In genomic region chr2:39571197-39571731, GRCh38 we compare ENCODE assay signal across 2 cellular contexts.
TF ChIP-seq lines count a peak whose summit lies in the region.

No MANE protein-coding gene starts in this region.

TF ChIP-seq in SK-N-SH treated with all-trans-retinoic acid at 6 μM for 48 hours, 23 proteins besides CTCF, POLR2A, EP300 and RAD21:
- no peak for TF ChIP-seq CREB5 (CRISPR knock-in tag; IDR thresholded peaks at IDR 0.05; ENCODE audit: low read depth)
- no peak for TF ChIP-seq TOX (CRISPR knock-in tag; IDR thresholded peaks at IDR 0.05; ENCODE audit: borderline replicate concordance)
- no peak for TF ChIP-seq POU6F1 (CRISPR knock-in tag; IDR thresholded peaks at IDR 0.05; ENCODE audit: borderline replicate concordance, low read depth)
- TF ChIP-seq BACH2 (CRISPR knock-in tag; IDR thresholded peaks at IDR 0.05; ENCODE audit: borderline replicate concordance) = no peak
- TF ChIP-seq TSHZ2 (CRISPR knock-in tag; IDR thresholded peaks at IDR 0.05) = no peak
- no peak for TF ChIP-seq ZC3H10 (CRISPR knock-in tag; IDR thresholded peaks at IDR 0.05)
- no peak for TF ChIP-seq PPARA (CRISPR knock-in tag; IDR thresholded peaks at IDR 0.05; ENCODE audit: borderline replicate concordance)
- no peak for TF ChIP-seq ZNF8 (CRISPR knock-in tag; IDR thresholded peaks at IDR 0.05)
- TF ChIP-seq ZNF70 (CRISPR knock-in tag; IDR thresholded peaks at IDR 0.05) = no peak
- TF ChIP-seq OSR1 (CRISPR knock-in tag; IDR thresholded peaks at IDR 0.05) = no peak
- TF ChIP-seq ESRRG (CRISPR knock-in tag; IDR thresholded peaks at IDR 0.05) = no peak
- no peak for TF ChIP-seq ISL1 (CRISPR knock-in tag; IDR thresholded peaks at IDR 0.05)
- no peak for TF ChIP-seq ZFP30 (CRISPR knock-in tag; IDR thresholded peaks at IDR 0.05)
- no peak for TF ChIP-seq TCF4 (CRISPR knock-in tag; IDR thresholded peaks at IDR 0.05; ENCODE audit: borderline replicate concordance)
- TF ChIP-seq CSDC2 (CRISPR knock-in tag; IDR thresholded peaks at IDR 0.05) = no peak
- no peak for TF ChIP-seq ZNF565 (CRISPR knock-in tag; conservative IDR thresholded peaks at IDR 0.05; ENCODE audit: low read depth)
- no peak for TF ChIP-seq ARNTL (CRISPR knock-in tag; IDR thresholded peaks at IDR 0.05; ENCODE audit: borderline replicate concordance, low read depth)

TF ChIP-seq in SK-N-SH, 30 proteins besides CTCF, POLR2A, EP300 and RAD21:
- TF ChIP-seq PBX3 (IDR thresholded peaks at IDR 0.05) (no peak), MXI1 (IDR thresholded peaks at IDR 0.05; ENCODE audit: low read depth, low read length) (no peak), TCF12 (IDR thresholded peaks at IDR 0.05) (no peak), RCOR1 (IDR thresholded peaks at IDR 0.05; ENCODE audit: low read length) (no peak), GABPA (IDR thresholded peaks at IDR 0.05; ENCODE audit: low read depth) (no peak), ZBTB33 (IDR thresholded peaks at IDR 0.05; ENCODE audit: borderline replicate concordance, low read depth) (no peak), ELF1 (IDR thresholded peaks at IDR 0.05) (no peak), POLR2AphosphoS5 (IDR thresholded peaks at IDR 0.05; ENCODE audit: low read depth, low read length) (no peak), GATA2 (CRISPR knock-in tag; IDR thresholded peaks at IDR 0.05) (no peak), USF2 (IDR thresholded peaks at IDR 0.05; ENCODE audit: borderline replicate concordance, low read depth, low read length) (no peak), FOXM1 (IDR thresholded peaks at IDR 0.05; ENCODE audit: low read depth) (no peak)
